In the genomic region with DNA sequence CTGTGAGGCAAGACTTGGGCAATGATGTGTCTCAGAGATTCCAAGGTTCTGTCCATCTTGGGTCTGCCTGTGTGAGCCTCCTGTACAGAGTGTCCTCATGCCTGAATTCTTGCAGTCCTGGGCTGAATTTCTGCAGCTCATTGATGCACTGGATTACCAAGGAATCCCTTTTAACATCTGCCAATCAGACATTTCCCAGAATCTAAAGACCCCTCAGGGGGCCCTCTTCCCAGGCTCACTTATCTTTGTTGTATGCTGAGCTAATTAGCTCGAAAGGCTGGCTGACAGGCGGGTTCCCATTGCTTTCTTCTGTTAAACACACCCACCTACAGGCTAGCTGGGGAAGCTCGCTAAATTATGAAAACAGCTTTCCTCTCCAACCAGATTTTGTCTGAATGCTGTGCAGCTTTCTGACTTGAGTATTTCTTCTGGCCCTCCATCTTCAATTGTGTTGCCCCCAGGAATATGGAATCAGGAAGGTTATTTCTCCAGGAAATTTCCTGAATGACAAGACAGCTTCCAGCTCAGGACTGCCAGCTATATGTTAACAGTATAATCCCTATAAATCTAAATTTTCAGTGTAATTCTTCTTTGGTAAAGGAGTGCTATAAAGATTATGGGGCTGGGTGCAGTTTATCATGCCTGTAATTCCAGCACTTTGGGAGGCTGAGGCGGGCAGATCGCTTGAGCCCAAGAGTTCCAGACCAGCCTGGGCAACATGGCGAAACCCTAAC, we compare ENCODE assay signal across 8 cellular contexts. TPM values are rescaled to one million over a fixed set of nuclear protein-coding genes. Genes with fewer than 3 reads are reported as not detected.
DNase-seq lines count a peak whose midpoint lies in the region; ATAC-seq, FAIRE-seq and TF ChIP-seq lines count a peak whose summit lies in the region.

A gene (minus strand): TSS at position 91 of the 734 bp plus-strand sequence. CDS start 35 bp downstream, at position 56.

- DNase-seq in DMS79 treated with DMSO at 0.1 percent for 48 hours (lab: John Stamatoyannopoulos, UW), result peak; percentile 27
- peak; percentile 14 for DNase-seq in NCI-H774 (lab: John Stamatoyannopoulos, UW)
- DNase-seq in astrocyte (ENCODE audit: low read depth), result no peak
- no peak for DNase-seq in spleen
- DNase-seq in ovary, result no peak

- TF ChIP-seq POLR2A in spleen (IDR thresholded peaks at IDR 0.05), result no peak
- TF ChIP-seq POLR2A in ovary (IDR thresholded peaks at IDR 0.05), result no peak

- H3K9me3 ChIP-seq in astrocyte (ENCODE audit: insufficient read depth, low read depth, low read length) (no peaks in the 10 kb centered on the region), iPS-18a (ENCODE audit: control insufficient read depth, low read depth, low read length) (no peaks in the 10 kb centered on the region), spleen (no peaks in the 10 kb centered on the region), ovary (no peaks in the 10 kb centered on the region)

- no peaks in the 10 kb centered on the region for H3K36me3 ChIP-seq in astrocyte (ENCODE audit: insufficient read depth, low read length)
- H3K36me3 ChIP-seq in iPS-18a (ENCODE audit: control insufficient read depth, low read depth, low read length), result no peaks in the 10 kb centered on the region
- H3K36me3 ChIP-seq in spleen, result no peaks in the 10 kb centered on the region
- no peaks in the 10 kb centered on the region for H3K36me3 ChIP-seq in ovary

- H3K27ac ChIP-seq in astrocyte (ENCODE audit: low read depth, low read length) (no peak within 1 kb of the TSS), iPS-18a (ENCODE audit: low read length) (peak within 1 kb of the TSS; percentile 27), spleen (no peak within 1 kb of the TSS), ovary (no peak within 1 kb of the TSS)

- H3K4me1 ChIP-seq in astrocyte (ENCODE audit: insufficient read depth, low read length), result no peaks in the 10 kb centered on the region
- peaks cover 27% of the 10 kb centered on the region for H3K4me1 ChIP-seq in iPS-18a (ENCODE audit: control insufficient read depth, low read depth, low read length)
- no peaks in the 10 kb centered on the region for H3K4me1 ChIP-seq in spleen
- no peaks in the 10 kb centered on the region for H3K4me1 ChIP-seq in ovary (ENCODE audit: insufficient read depth)

- H3K27me3 ChIP-seq in astrocyte (ENCODE audit: insufficient read depth, low read length) (no peaks in the 10 kb centered on the region), iPS-18a (ENCODE audit: control insufficient read depth, insufficient read depth, low read length) (no peaks in the 10 kb centered on the region), spleen (replicated peaks in 1 of 7) (no peaks in the 10 kb centered on the region), ovary (no peaks in the 10 kb centered on the region)

- H3K4me1 Mint-ChIP-seq in astrocyte (ENCODE audit: low read depth, unreplicated experiment), result peaks cover 2% of the 10 kb centered on the region

- H2AFZ ChIP-seq in astrocyte (ENCODE audit: low read depth, low read length), result peak within 1 kb of the TSS; percentile 5

- ATAC-seq in GM19328 (IDR thresholded peaks at IDR 0.05; ENCODE audit: unreplicated experiment) (peak; percentile 71), HG03432 (IDR thresholded peaks at IDR 0.05; ENCODE audit: unreplicated experiment) (peak; percentile 89)

- intact Hi-C loops in spleen (cut with DNase I; ENCODE audit: low total_unique reads) (no loop called here), ovary (cut with DNase I) (no loop called here)

- no peaks in the 10 kb centered on the region for H4K20me1 ChIP-seq in astrocyte (ENCODE audit: insufficient read depth, low read length)

- peak; percentile 47 for TF ChIP-seq CTCF in astrocyte (IDR thresholded peaks at IDR 0.05; ENCODE audit: insufficient read depth, low read depth, low read length)
- peak in 6 of 11 experiments; percentile 17 to 45 (median 29) for TF ChIP-seq CTCF in spleen (IDR thresholded peaks at IDR 0.05 in 8 of 11, conservative IDR thresholded peaks at IDR 0.05 in 3 of 11)
- TF ChIP-seq CTCF in ovary (IDR thresholded peaks at IDR 0.05), result no peak

- no peak within 1 kb of the TSS for H3K4me3 Mint-ChIP-seq in astrocyte (ENCODE audit: unreplicated experiment)

- H3K4me2 ChIP-seq in astrocyte (ENCODE audit: low read length), result no peak within 1 kb of the TSS

- peak; percentile 17 for FAIRE-seq in astrocyte (lab: Jason Lieb, UNC)

- H3K9ac ChIP-seq in astrocyte (ENCODE audit: low read length), result no peak within 1 kb of the TSS
- peak within 1 kb of the TSS; percentile 16 for H3K9ac ChIP-seq in iPS-18a (ENCODE audit: low read length)

- H3K27me3 Mint-ChIP-seq in astrocyte (ENCODE audit: low read depth, unreplicated experiment), result no peaks in the 10 kb centered on the region

- WGBS in spleen, 5 donors, result 47 to 55% (median 53%) methylated on average over 6 of the region's 6 CpGs
- 37 to 41% (median 41%) methylated on average over 6 of the region's 6 CpGs for WGBS in ovary, 3 donors

- H3K9me3 Mint-ChIP-seq in astrocyte (ENCODE audit: unreplicated experiment), result no peaks in the 10 kb centered on the region

- no peaks in the 10 kb centered on the region for H3K79me2 ChIP-seq in astrocyte (ENCODE audit: insufficient read depth, low read length)

- H3K27ac Mint-ChIP-seq in astrocyte (ENCODE audit: unreplicated experiment), result no peak within 1 kb of the TSS

- H3K4me3 ChIP-seq in astrocyte (ENCODE audit: insufficient read depth, low read depth, low read length) (no peak within 1 kb of the TSS), iPS-18a (ENCODE audit: low read length) (peak within 1 kb of the TSS; percentile 49), spleen (no peak within 1 kb of the TSS), ovary (no peak within 1 kb of the TSS)

- H3K36me3 Mint-ChIP-seq in astrocyte (ENCODE audit: low read depth, unreplicated experiment), result no peaks in the 10 kb centered on the region

- TF ChIP-seq EP300 in ovary (IDR thresholded peaks at IDR 0.05), result no peak

RNA-seq across cellular contexts. Expression of the gene that starts here (rescaled TPM):
- total RNA-seq in astrocyte (0.24 and 0.59 TPM in 2 replicates), spleen (under 1 TPM in 1 of 7 donors, not detected in 6; 0.14 TPM), ovary (under 1 TPM in 2 of 7 donors, not detected in 5; 0.12 to 0.20 TPM)
- polyA plus RNA-seq in spleen (under 1 TPM in 1 of 3 donors, not detected in 2; 0.06 TPM), ovary (not detected)

Comparison
In these comparisons a context has a peak if more than half of its experiments do, and no peak if none do; other contexts are left out.
1. DNase-seq: peak in DMS79 treated with DMSO at 0.1 percent for 48 hours (single experiment) and NCI-H774 (single experiment); none in astrocyte (single experiment), spleen (single experiment) and ovary (0 of 5).
2. CTCF ChIP-seq: peak in astrocyte (single experiment) and spleen (6 of 11); none in ovary (0 of 3).